ENCODE assay signal across 14 cellular contexts in the genomic region with DNA sequence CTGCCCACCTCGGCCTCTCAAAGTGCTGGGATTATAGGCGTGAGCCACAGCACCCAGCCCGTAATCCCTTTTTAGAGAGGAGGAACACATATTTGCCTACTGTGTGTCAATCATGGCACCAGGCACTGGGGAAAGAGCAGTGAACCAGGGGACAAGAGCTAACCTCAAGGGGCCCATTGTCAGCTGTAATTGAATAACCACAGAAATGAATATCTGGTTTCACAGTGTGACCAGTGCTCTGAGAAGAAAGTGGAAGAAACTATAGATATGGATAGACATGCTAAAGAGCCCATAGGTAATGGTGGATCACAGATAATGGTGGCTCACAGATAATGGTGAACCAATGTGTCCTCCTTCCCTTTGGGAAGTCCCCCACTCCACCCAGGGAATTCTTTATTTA. TPM values are rescaled to one million over a fixed set of nuclear protein-coding genes. Genes with fewer than 3 reads are reported as not detected.
DNase-seq lines count a peak whose midpoint lies in the region; ATAC-seq, FAIRE-seq and TF ChIP-seq lines count a peak whose summit lies in the region.
"Had no signal": no experiment of that assay in that cellular context is flagged by ENCODE, and none has a peak within 500 bp of the region (broad histone marks: within the 10 kb centered on the region; RNA-seq: fewer than 3 reads in every experiment).

No MANE protein-coding gene starts in this region.

- H3K36me3 ChIP-seq in HepG2 (replicated peaks in 1 of 2; ENCODE audit: control insufficient read depth in 1 of 2, insufficient read depth in 2 of 2, low read length in 2 of 2), result no peaks in the 10 kb centered on the region
- no peaks in the 10 kb centered on the region for H3K36me3 ChIP-seq in right lobe of liver
- H3K36me3 ChIP-seq in spleen, result no peaks in the 10 kb centered on the region
- no peaks in the 10 kb centered on the region for H3K36me3 ChIP-seq in CD8-positive, alpha-beta memory T cell (ENCODE audit: insufficient read depth, low read length)
- H3K36me3 ChIP-seq: thoracic aorta had no signal

- H3K27me3 ChIP-seq in HepG2 (ENCODE audit: control insufficient read depth in 1 of 2, insufficient read depth in 2 of 2, low read length in 2 of 2) (no peaks in the 10 kb centered on the region), right lobe of liver (no peaks in the 10 kb centered on the region), spleen (replicated peaks in 1 of 7) (no peaks in the 10 kb centered on the region)
- H3K27me3 ChIP-seq in CD8-positive, alpha-beta memory T cell (ENCODE audit: insufficient read depth, low read length, poor library complexity, severe bottlenecking), result no peaks in the 10 kb centered on the region

- no peaks in the 10 kb centered on the region for H3K36me3 Mint-ChIP-seq in CD8-positive, alpha-beta memory T cell

- TF ChIP-seq CTCF in HepG2 (CRISPR knock-in tag; IDR thresholded peaks at IDR 0.05), result no peak
- no peak for TF ChIP-seq CTCF in right lobe of liver (IDR thresholded peaks at IDR 0.05)
- no peak for TF ChIP-seq CTCF in spleen (IDR thresholded peaks at IDR 0.05 in 8 of 11, conservative IDR thresholded peaks at IDR 0.05 in 3 of 11)

- intact Hi-C loops in HepG2 (cut with micrococcal nuclease; ENCODE audit: unreplicated experiment) (no loop called here), right lobe of liver (cut with DNase I) (no loop called here), spleen (cut with DNase I; ENCODE audit: low total_unique reads) (no loop called here)

- BruUV-seq in HepG2 (replicated peaks; lab: Mats Ljungman, UMichigan), result no TSS peak

- POLR2A ChIA-PET in HepG2 (lab: Yijun Ruan, JAX), result interaction anchor here (1.2 to 1.4 kb wide), 2 partner anchors 11 to 37 kb away, joined by 3 to 6 read pairs; a partner anchor contains a TSS
- POLR2A ChIA-PET in CD8-positive, alpha-beta memory T cell (lab: Charles Lee), result no interaction called here

- no peaks in the 10 kb centered on the region for H3K4me1 Mint-ChIP-seq in CD8-positive, alpha-beta memory T cell

- no peaks in the 10 kb centered on the region for H4K20me1 ChIP-seq in HepG2 (ENCODE audit: insufficient read depth, low read length)

- peak overlapping the region in 1 of 3 experiments; percentile 12; a peak in 1 of 6 replicates for H3K4me3 ChIP-seq in HepG2 (replicated peaks in 1 of 3; ENCODE audit: insufficient read depth in 1 of 3, low read depth in 2 of 3, low read length in 3 of 3)
- no peak overlapping the region for H3K4me3 ChIP-seq in right lobe of liver
- no peak overlapping the region for H3K4me3 ChIP-seq in spleen
- no peak overlapping the region for H3K4me3 ChIP-seq in CD8-positive, alpha-beta memory T cell (ENCODE audit: low read length)
- H3K4me3 ChIP-seq: SK-N-MC, thoracic aorta had no signal

- TF ChIP-seq POLR2A in HepG2 (IDR thresholded peaks at IDR 0.05; ENCODE audit: insufficient read depth in 1 of 2, low read depth in 2 of 2, low read length in 2 of 2) (no peak), right lobe of liver (IDR thresholded peaks at IDR 0.05) (no peak), spleen (IDR thresholded peaks at IDR 0.05) (no peak)

- H3K9ac ChIP-seq in HepG2 (ENCODE audit: insufficient read depth, low read depth, low read length), result peak overlapping the region; percentile 7; the same call in 1 of the 2 replicates

- CTCF ChIA-PET in HepG2 (lab: Yijun Ruan, JAX; ENCODE audit: low intra/inter-chr PET ratio, low total read pairs), result no interaction called here
- CTCF ChIA-PET in CD8-positive, alpha-beta memory T cell (lab: Charles Lee), result interaction anchor here (1.6 kb wide), 1 partner anchor 14 kb away, joined by 8 read pairs; no protein-coding TSS in a partner anchor

- H2AFZ ChIP-seq in HepG2 (ENCODE audit: low read length), result peak overlapping the region; percentile 42

- in situ Hi-C loops in HepG2 (cut with HindIII; ENCODE audit: extremely low pct_ligation_motif_present, low pct_unique_long_range_greater_than_20kb), result no loop called here

- H3K27ac Mint-ChIP-seq in CD8-positive, alpha-beta memory T cell, result no peak overlapping the region

- FAIRE-seq in HepG2 (lab: Jason Lieb, UNC), result no peak
- FAIRE-seq: GM19239 had no signal

- no peaks in the 10 kb centered on the region for H3K79me2 ChIP-seq in HepG2 (ENCODE audit: insufficient read depth, low read length)

- TF ChIP-seq EP300 in HepG2 (IDR thresholded peaks at IDR 0.05; ENCODE audit: low read depth in 2 of 2, low read length in 2 of 2) (no peak), HepG2 (CRISPR knock-in tag; IDR thresholded peaks at IDR 0.05; ENCODE audit: borderline replicate concordance) (no peak)

- H3K4me1 ChIP-seq in HepG2 (ENCODE audit: insufficient read depth, low read length) (peaks cover 83% of the 10 kb centered on the region), right lobe of liver (peaks cover 0 to 20% (median 2%) of the 10 kb centered on the region in 4 donors), spleen (peaks cover 0 to 12% (median 0%) of the 10 kb centered on the region in 6 donors)
- H3K4me1 ChIP-seq in CD8-positive, alpha-beta memory T cell (ENCODE audit: insufficient read depth, low read length), result no peaks in the 10 kb centered on the region

- WGBS in HepG2 (ENCODE audit: low lambda C conversion rate), result 28% methylated on average over 3 of the region's 3 CpGs
- WGBS in right lobe of liver (ENCODE audit: insufficient coverage, low coverage, low lambda C conversion rate, missing lambda C conversion rate), result 80% methylated on average over 1 of the region's 3 CpGs
- 76 to 94% (median 90%) methylated on average over 3 of the region's 3 CpGs for WGBS in spleen, 5 donors

- ATAC-seq in HepG2 (no peak), right lobe of liver (no peak), HG02981 (IDR thresholded peaks at IDR 0.05; ENCODE audit: unreplicated experiment) (peak; percentile 85)

- H3K4me3 Mint-ChIP-seq in CD8-positive, alpha-beta memory T cell, result no peak overlapping the region

- no peaks in the 10 kb centered on the region for H3K9me3 Mint-ChIP-seq in CD8-positive, alpha-beta memory T cell

- H3K9me3 ChIP-seq in HepG2 (ENCODE audit: low read length) (no peaks in the 10 kb centered on the region), right lobe of liver (no peaks in the 10 kb centered on the region), spleen (no peaks in the 10 kb centered on the region)
- H3K9me3 ChIP-seq in CD8-positive, alpha-beta memory T cell (ENCODE audit: low read length), result no peaks in the 10 kb centered on the region
- H3K9me3 ChIP-seq: thoracic aorta had no signal

- H3K27ac ChIP-seq in HepG2 (ENCODE audit: extremely low read length, insufficient read depth, low read length) (no peak overlapping the region), right lobe of liver (no peak overlapping the region), substantia nigra (ENCODE audit: low read depth, low read length, poor library complexity, severe bottlenecking) (peak overlapping the region; percentile 14), spleen (no peak overlapping the region)
- H3K27ac ChIP-seq in CD8-positive, alpha-beta memory T cell (ENCODE audit: low read depth, low read length), result no peak overlapping the region
- H3K27ac ChIP-seq: thoracic aorta had no signal

- peaks cover 1 to 6% of the 10 kb centered on the region in 2 donors for H3K27me3 Mint-ChIP-seq in CD8-positive, alpha-beta memory T cell

- no peak for TF ChIP-seq RAD21 in HepG2 (CRISPR knock-in tag; IDR thresholded peaks at IDR 0.05)

- DNase-seq in HepG2 (ENCODE audit: low spot score), result peak; percentile 43
- no peak for DNase-seq in right lobe of liver
- DNase-seq in NCI-H69 (lab: John Stamatoyannopoulos, UW), result peak; percentile 28
- no peak for DNase-seq in substantia nigra (lab: John Stamatoyannopoulos, UW)
- no peak for DNase-seq in activated effector memory CD4-positive, alpha-beta T cell treated with Interleukin-2 at 50 U/mL for 16 hours
- no peak for DNase-seq in spleen
- DNase-seq in CD8-positive, alpha-beta memory T cell, result no peak
- DNase-seq: activated CD4-positive, alpha-beta T cell treated with anti-CD3 and anti-CD28 coated beads for 1 hour; NCI-H510A treated with DMSO at 0.1 percent for 48 hours had no signal

- H3K4me2 ChIP-seq in HepG2 (ENCODE audit: low read depth, low read length), result peak overlapping the region; percentile 69

RNA-seq across cellular contexts. Expression of a gene that starts 8.6 kb away (rescaled TPM):
- total RNA-seq in HepG2 (2016; rRNA removed; fragmentation: Illumina TruSeq; extraction: Trizol) (10.3 and 15.3 TPM in 2 replicates), right lobe of liver (10 to 100 TPM in 1 of 6 experiments, 1 to 10 TPM in 5; 4.8 to 12.1 (median 6.3) TPM), spleen (under 1 TPM in 5 of 7 donors, not detected in 2; 0.40 to 0.82 (median 0.69) TPM)
- total RNA-seq in HepG2 (2016; cell fraction: cytosol; rRNA removed; fragmentation: Illumina TruSeq; extraction: Trizol; ENCODE audit: low read depth), result 2.4 and 3.4 TPM in 2 replicates
- 9.9 and 15.5 TPM in 2 replicates for total RNA-seq in HepG2 (2016; cell fraction: insoluble cytoplasmic fraction; rRNA removed; fragmentation: Illumina TruSeq; extraction: Trizol)
- total RNA-seq in HepG2 (2016; cell fraction: membrane; rRNA removed; fragmentation: Illumina TruSeq; extraction: Trizol), result 5.3 TPM in 2 replicates
- 4.4 and 4.9 TPM in 2 replicates for total RNA-seq in HepG2 (2016; cell fraction: nucleus; rRNA removed; fragmentation: Illumina TruSeq; extraction: Trizol)
- polyA plus RNA-seq in HepG2 (2011; rRNA removed) (12.6 and 15.6 TPM in 2 replicates), spleen (under 1 TPM; 0.20 to 0.44 (median 0.35) TPM)
- polyA plus RNA-seq in HepG2 (2011; cell fraction: cytosol; rRNA removed), result 13.0 and 14.4 TPM in 2 replicates
- 3.1 and 4.4 TPM in 2 replicates for polyA plus RNA-seq in HepG2 (2011; cell fraction: nucleus; rRNA removed)
- polyA plus RNA-seq in HepG2 (2012), result 11.1 and 12.1 TPM in 2 replicates
- 2.7 and 2.8 TPM in 2 replicates for polyA plus RNA-seq in HepG2 (2016; cell fraction: cytosol; fragmentation: Illumina TruSeq; extraction: Trizol; ENCODE audit: low read depth)
- polyA plus RNA-seq in HepG2 (2016; cell fraction: insoluble cytoplasmic fraction; fragmentation: Illumina TruSeq; extraction: Trizol; ENCODE audit: low read depth), result 25.7 and 26.4 TPM in 2 replicates
- polyA plus RNA-seq in HepG2 (2016; cell fraction: membrane; fragmentation: Illumina TruSeq; extraction: Trizol; ENCODE audit: low read depth), result 5.3 and 5.6 TPM in 2 replicates
- 6.9 and 9.0 TPM in 2 replicates for polyA plus RNA-seq in HepG2 (2016; cell fraction: nucleus; fragmentation: Illumina TruSeq; extraction: Trizol; ENCODE audit: insufficient read depth, low read depth)
- 0.12 and 17.7 TPM in 2 replicates for polyA minus RNA-seq in HepG2 (2011; rRNA and poly(A)+ RNA removed; ENCODE audit: low replicate concordance)
- polyA minus RNA-seq in HepG2 (2011; cell fraction: cytosol; rRNA and poly(A)+ RNA removed), result 7.1 and 7.4 TPM in 2 replicates
- 2.3 and 5.1 TPM in 2 replicates for polyA minus RNA-seq in HepG2 (2011; cell fraction: nucleus; rRNA and poly(A)+ RNA removed)
- under 1 TPM; 0.20 to 0.27 TPM for total RNA-seq in CD8-positive, alpha-beta memory T cell
- 0.20 TPM for polyA plus RNA-seq in CD8-positive, alpha-beta memory T cell

RNA-seq across cellular contexts. Expression of a gene that starts 32.0 kb away (rescaled TPM):
- 0.13 TPM in 1 of 2 replicates, not detected in the other for total RNA-seq in HepG2 (2016; rRNA removed; fragmentation: Illumina TruSeq; extraction: Trizol)
- not detected in 2 replicates for total RNA-seq in HepG2 (2016; cell fraction: cytosol; rRNA removed; fragmentation: Illumina TruSeq; extraction: Trizol; ENCODE audit: low read depth)
- total RNA-seq in HepG2 (2016; cell fraction: insoluble cytoplasmic fraction; rRNA removed; fragmentation: Illumina TruSeq; extraction: Trizol), result not detected in 2 replicates
- total RNA-seq in HepG2 (2016; cell fraction: membrane; rRNA removed; fragmentation: Illumina TruSeq; extraction: Trizol), result not detected in 2 replicates
- 0.34 TPM in 1 of 2 replicates, not detected in the other for total RNA-seq in HepG2 (2016; cell fraction: nucleus; rRNA removed; fragmentation: Illumina TruSeq; extraction: Trizol)
- polyA plus RNA-seq in HepG2 (2011; rRNA removed), result 0.48 and 0.58 TPM in 2 replicates
- 0.35 and 0.43 TPM in 2 replicates for polyA plus RNA-seq in HepG2 (2011; cell fraction: cytosol; rRNA removed)
- 0.61 and 0.71 TPM in 2 replicates for polyA plus RNA-seq in HepG2 (2011; cell fraction: nucleus; rRNA removed)
- 0.13 and 0.20 TPM in 2 replicates for polyA plus RNA-seq in HepG2 (2012)
- polyA plus RNA-seq in HepG2 (2016; cell fraction: cytosol; fragmentation: Illumina TruSeq; extraction: Trizol; ENCODE audit: low read depth), result not detected in 2 replicates
- not detected in 2 replicates for polyA plus RNA-seq in HepG2 (2016; cell fraction: insoluble cytoplasmic fraction; fragmentation: Illumina TruSeq; extraction: Trizol; ENCODE audit: low read depth)
- not detected in 2 replicates for polyA plus RNA-seq in HepG2 (2016; cell fraction: membrane; fragmentation: Illumina TruSeq; extraction: Trizol; ENCODE audit: low read depth)
- 0.41 TPM in 1 of 2 replicates, not detected in the other for polyA plus RNA-seq in HepG2 (2016; cell fraction: nucleus; fragmentation: Illumina TruSeq; extraction: Trizol; ENCODE audit: insufficient read depth, low read depth)
- polyA minus RNA-seq in HepG2 (2011; rRNA and poly(A)+ RNA removed; ENCODE audit: low replicate concordance), result 0.86 TPM in 1 of 2 replicates, not detected in the other
- not detected in 2 replicates for polyA minus RNA-seq in HepG2 (2011; cell fraction: cytosol; rRNA and poly(A)+ RNA removed)
- polyA minus RNA-seq in HepG2 (2011; cell fraction: nucleus; rRNA and poly(A)+ RNA removed), result 0.64 TPM in 1 of 2 replicates, not detected in the other
- 10 to 100 TPM in 4 of 6 experiments, 1 to 10 TPM in 2; 3.0 to 92.0 (median 40.1) TPM for total RNA-seq in right lobe of liver
- not detected for total RNA-seq in spleen
- polyA plus RNA-seq in spleen, result under 1 TPM in 2 of 3 donors, not detected in 1; 0.13 to 0.29 TPM
- total RNA-seq in CD8-positive, alpha-beta memory T cell, result not detected
- polyA plus RNA-seq in CD8-positive, alpha-beta memory T cell, result not detected
- total RNA-seq: epithelial cell of proximal tubule had no signal

RNA-seq across cellular contexts. Expression of a gene that starts 37.2 kb away (rescaled TPM):
- total RNA-seq in HepG2 (2016; rRNA removed; fragmentation: Illumina TruSeq; extraction: Trizol), result 29.6 and 37.3 TPM in 2 replicates
- total RNA-seq in HepG2 (2016; cell fraction: cytosol; rRNA removed; fragmentation: Illumina TruSeq; extraction: Trizol; ENCODE audit: low read depth), result 12.4 and 14.5 TPM in 2 replicates
- total RNA-seq in HepG2 (2016; cell fraction: insoluble cytoplasmic fraction; rRNA removed; fragmentation: Illumina TruSeq; extraction: Trizol), result 28.8 and 36.9 TPM in 2 replicates
- 13.1 and 13.5 TPM in 2 replicates for total RNA-seq in HepG2 (2016; cell fraction: membrane; rRNA removed; fragmentation: Illumina TruSeq; extraction: Trizol)
- 65.1 and 74.2 TPM in 2 replicates for total RNA-seq in HepG2 (2016; cell fraction: nucleus; rRNA removed; fragmentation: Illumina TruSeq; extraction: Trizol)
- 44.8 and 59.2 TPM in 2 replicates for polyA plus RNA-seq in HepG2 (2011; rRNA removed)
- 16.4 and 18.0 TPM in 2 replicates for polyA plus RNA-seq in HepG2 (2011; cell fraction: cytosol; rRNA removed)
- polyA plus RNA-seq in HepG2 (2011; cell fraction: nucleus; rRNA removed), result 207 and 223 TPM in 2 replicates
- polyA plus RNA-seq in HepG2 (2012), result 30.9 and 34.6 TPM in 2 replicates
- polyA plus RNA-seq in HepG2 (2016; cell fraction: cytosol; fragmentation: Illumina TruSeq; extraction: Trizol; ENCODE audit: low read depth), result 3.4 and 4.4 TPM in 2 replicates
- polyA plus RNA-seq in HepG2 (2016; cell fraction: insoluble cytoplasmic fraction; fragmentation: Illumina TruSeq; extraction: Trizol; ENCODE audit: low read depth), result 22.6 and 23.3 TPM in 2 replicates
- 6.8 and 9.1 TPM in 2 replicates for polyA plus RNA-seq in HepG2 (2016; cell fraction: membrane; fragmentation: Illumina TruSeq; extraction: Trizol; ENCODE audit: low read depth)
- 89.0 and 91.6 TPM in 2 replicates for polyA plus RNA-seq in HepG2 (2016; cell fraction: nucleus; fragmentation: Illumina TruSeq; extraction: Trizol; ENCODE audit: insufficient read depth, low read depth)
- polyA minus RNA-seq in HepG2 (2011; rRNA and poly(A)+ RNA removed; ENCODE audit: low replicate concordance), result 45.8 and 61.7 TPM in 2 replicates
- 11.3 and 15.3 TPM in 2 replicates for polyA minus RNA-seq in HepG2 (2011; cell fraction: cytosol; rRNA and poly(A)+ RNA removed)
- polyA minus RNA-seq in HepG2 (2011; cell fraction: nucleus; rRNA and poly(A)+ RNA removed), result 176 and 212 TPM in 2 replicates
- 10 to 100 TPM in 5 of 6 experiments, 1 to 10 TPM in 1; 8.3 to 19.0 (median 14.7) TPM for total RNA-seq in right lobe of liver
- total RNA-seq in spleen, result 10 to 100 TPM; 40.6 to 68.5 (median 54.9) TPM
- polyA plus RNA-seq in spleen, result 10 to 100 TPM; 17.7 to 27.0 (median 22.2) TPM
- total RNA-seq in CD8-positive, alpha-beta memory T cell, result 10 to 100 TPM; 52.2 to 54.9 TPM
- 44.5 TPM for polyA plus RNA-seq in CD8-positive, alpha-beta memory T cell

RNA-seq across cellular contexts. Expression of a gene that starts 48.0 kb away (rescaled TPM):
- total RNA-seq in HepG2 (2016; rRNA removed; fragmentation: Illumina TruSeq; extraction: Trizol) (312 and 363 TPM in 2 replicates), right lobe of liver (100 to 1,000 TPM; 105 to 265 (median 183) TPM), spleen (100 to 1,000 TPM in 2 of 7 donors, 10 to 100 TPM in 5; 44.1 to 113 (median 94.7) TPM)
- total RNA-seq in HepG2 (2016; cell fraction: cytosol; rRNA removed; fragmentation: Illumina TruSeq; extraction: Trizol; ENCODE audit: low read depth), result 93.1 and 138 TPM in 2 replicates
- 330 and 377 TPM in 2 replicates for total RNA-seq in HepG2 (2016; cell fraction: insoluble cytoplasmic fraction; rRNA removed; fragmentation: Illumina TruSeq; extraction: Trizol)
- 90.9 and 140 TPM in 2 replicates for total RNA-seq in HepG2 (2016; cell fraction: membrane; rRNA removed; fragmentation: Illumina TruSeq; extraction: Trizol)
- 278 and 315 TPM in 2 replicates for total RNA-seq in HepG2 (2016; cell fraction: nucleus; rRNA removed; fragmentation: Illumina TruSeq; extraction: Trizol)
- polyA plus RNA-seq in HepG2 (2011; rRNA removed) (220 and 256 TPM in 2 replicates), spleen (100 to 1,000 TPM in 2 of 3 donors, 10 to 100 TPM in 1; 60.7 to 135 (median 100) TPM)
- 307 and 524 TPM in 2 replicates for polyA plus RNA-seq in HepG2 (2011; cell fraction: cytosol; rRNA removed)
- polyA plus RNA-seq in HepG2 (2011; cell fraction: nucleus; rRNA removed), result 91.7 and 102 TPM in 2 replicates
- 411 and 581 TPM in 2 replicates for polyA plus RNA-seq in HepG2 (2012)
- polyA plus RNA-seq in HepG2 (2016; cell fraction: cytosol; fragmentation: Illumina TruSeq; extraction: Trizol; ENCODE audit: low read depth), result 163 and 221 TPM in 2 replicates
- polyA plus RNA-seq in HepG2 (2016; cell fraction: insoluble cytoplasmic fraction; fragmentation: Illumina TruSeq; extraction: Trizol; ENCODE audit: low read depth), result 491 and 517 TPM in 2 replicates
- polyA plus RNA-seq in HepG2 (2016; cell fraction: membrane; fragmentation: Illumina TruSeq; extraction: Trizol; ENCODE audit: low read depth), result 170 and 204 TPM in 2 replicates
- polyA plus RNA-seq in HepG2 (2016; cell fraction: nucleus; fragmentation: Illumina TruSeq; extraction: Trizol; ENCODE audit: insufficient read depth, low read depth), result 572 and 587 TPM in 2 replicates
- 103 and 165 TPM in 2 replicates for polyA minus RNA-seq in HepG2 (2011; rRNA and poly(A)+ RNA removed; ENCODE audit: low replicate concordance)
- polyA minus RNA-seq in HepG2 (2011; cell fraction: cytosol; rRNA and poly(A)+ RNA removed), result 108 and 131 TPM in 2 replicates
- polyA minus RNA-seq in HepG2 (2011; cell fraction: nucleus; rRNA and poly(A)+ RNA removed), result 63.0 and 77.8 TPM in 2 replicates
- 100 to 1,000 TPM; 202 to 220 TPM for total RNA-seq in CD8-positive, alpha-beta memory T cell
- polyA plus RNA-seq in CD8-positive, alpha-beta memory T cell, result 189 TPM

Comparison
In these comparisons a context has a peak if more than half of its experiments do, and no peak if none do; other contexts are left out.
1. DNase-seq: peak in HepG2 (single experiment) and NCI-H69 (single experiment); none in right lobe of liver (0 of 3), substantia nigra (0 of 49), activated effector memory CD4-positive, alpha-beta T cell treated with Interleukin-2 at 50 U/mL for 16 hours (single experiment), spleen (single experiment) and CD8-positive, alpha-beta memory T cell (0 of 5).